8 cellular contexts compared by ENCODE assay signal in the genomic region with DNA sequence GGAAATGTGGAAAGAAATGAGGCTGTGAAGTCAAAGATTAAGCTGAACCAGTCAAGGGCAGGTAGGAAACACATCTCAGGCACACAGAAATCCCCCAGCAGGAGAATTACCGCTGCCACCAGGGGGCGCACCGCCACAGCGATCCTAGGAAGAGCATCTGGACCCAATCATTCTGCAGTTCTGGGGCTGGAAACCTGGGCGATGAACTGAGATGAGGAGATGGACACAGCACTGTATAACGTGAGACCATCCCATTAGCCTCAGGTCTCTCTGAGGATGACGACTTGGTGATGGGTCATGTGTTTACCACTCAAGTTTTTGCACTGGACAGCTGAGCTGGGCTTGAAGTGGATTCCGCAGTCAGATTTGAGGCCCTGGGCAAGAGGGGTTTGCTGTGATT. TPM values are rescaled to one million over a fixed set of nuclear protein-coding genes. Genes with fewer than 3 reads are reported as not detected.
DNase-seq lines count a peak whose midpoint lies in the region; ATAC-seq, FAIRE-seq and TF ChIP-seq lines count a peak whose summit lies in the region.

No MANE protein-coding gene starts in this region.

- H3K27ac ChIP-seq in CD4-positive, CD25-positive, alpha-beta regulatory T cell (ENCODE audit: insufficient read depth, low read length, poor library complexity, severe bottlenecking): no peak overlapping the region
- H3K27ac ChIP-seq in endothelial cell of umbilical vein (ENCODE audit: insufficient read depth, low read depth, low read length): no peak overlapping the region

- H3K4me1 ChIP-seq in CD4-positive, CD25-positive, alpha-beta regulatory T cell (ENCODE audit: control insufficient read depth, insufficient read depth, low read length, poor library complexity, severe bottlenecking): no peaks in the 10 kb centered on the region
- H3K4me1 ChIP-seq in endothelial cell of umbilical vein (ENCODE audit: control insufficient read depth, extremely low read depth, insufficient read depth, low read length): no peaks in the 10 kb centered on the region

- H3K9ac ChIP-seq in endothelial cell of umbilical vein (replicated peaks; ENCODE audit: extremely low read depth, insufficient read depth, low read length): no peak overlapping the region

- no peaks in the 10 kb centered on the region for H3K36me3 Mint-ChIP-seq in CD4-positive, CD25-positive, alpha-beta regulatory T cell

- H3K9me3 Mint-ChIP-seq in CD4-positive, CD25-positive, alpha-beta regulatory T cell: peaks cover 0 to 4% (median 0%) of the 10 kb centered on the region in 7 donors

- no peak for TF ChIP-seq POLR2A in endothelial cell of umbilical vein (IDR thresholded peaks at IDR 0.05; ENCODE audit: low read depth, low read length)

- no peak for ATAC-seq in CD4-positive, CD25-positive, alpha-beta regulatory T cell (ENCODE audit: low read depth in 2 of 2)
- peak; percentile 58 for ATAC-seq in GM21619 (IDR thresholded peaks at IDR 0.05; ENCODE audit: unreplicated experiment)
- ATAC-seq in HG03460 (IDR thresholded peaks at IDR 0.05; ENCODE audit: unreplicated experiment): no peak

- CTCF ChIA-PET in endothelial cell of umbilical vein (lab: Charles Lee): interaction anchor here (0.6 to 3.4 kb wide), 8 partner anchors 12 to 769 kb away, joined by 3 to 52 read pairs (median 4); no protein-coding TSS in a partner anchor

- H3K4me2 ChIP-seq in endothelial cell of umbilical vein (ENCODE audit: insufficient read depth, low read length): no peak overlapping the region

- no peak overlapping the region for H3K27ac Mint-ChIP-seq in CD4-positive, CD25-positive, alpha-beta regulatory T cell

- peak; percentile 3 to 49 (median 8) for DNase-seq in CD4-positive, CD25-positive, alpha-beta regulatory T cell
- peak; percentile 12 for DNase-seq in NCI-H226
- DNase-seq in activated CD4-positive, alpha-beta T cell treated with anti-CD3 and anti-CD28 coated beads for 48 hours: peak; percentile 81
- peak; percentile 43 for DNase-seq in endothelial cell of umbilical vein (ENCODE audit: low read depth, low spot score)
- peak; percentile 39 for DNase-seq in myocyte (ENCODE audit: low read depth)
- DNase-seq in stimulated activated CD8-positive, alpha-beta memory T cell treated with anti-CD3 and anti-CD28 coated beads, Interleukin-7, amount 100 ng/mL, for 48 hours (ENCODE audit: extremely low read depth in 1 of 2, low read depth in 1 of 2): peak; percentile 32 to 33

- no TSS peak for BruUV-seq in endothelial cell of umbilical vein (replicated peaks; lab: Mats Ljungman, UMichigan)

- peak; percentile 84 to 88 for TF ChIP-seq CTCF in endothelial cell of umbilical vein (IDR thresholded peaks at IDR 0.05; ENCODE audit: extremely low read depth in 1 of 2, insufficient read depth in 1 of 2, low read depth in 1 of 2, low read length in 2 of 2)

- H2AFZ ChIP-seq in endothelial cell of umbilical vein (ENCODE audit: low read depth, low read length): no peak overlapping the region

- dilution Hi-C loops in endothelial cell of umbilical vein (cut with MboI; ENCODE audit: extremely low pct_ligation_motif_present, low sequenced_read_pairs): no loop called here

- H3K9me1 ChIP-seq in endothelial cell of umbilical vein (replicated peaks; ENCODE audit: control insufficient read depth, extremely low read depth, insufficient read depth, low read length): no peaks in the 10 kb centered on the region

- no peak overlapping the region for H3K4me3 ChIP-seq in CD4-positive, CD25-positive, alpha-beta regulatory T cell (ENCODE audit: low read depth, low read length)
- H3K4me3 ChIP-seq in endothelial cell of umbilical vein (replicated peaks in 1 of 3; ENCODE audit: insufficient read depth in 1 of 3, low read depth in 1 of 3, low read length in 3 of 3): no peak overlapping the region

- no peaks in the 10 kb centered on the region for H3K79me2 ChIP-seq in endothelial cell of umbilical vein (ENCODE audit: control insufficient read depth, insufficient read depth, low read length)

- intact Hi-C loops in endothelial cell of umbilical vein (cut with micrococcal nuclease): loop anchor here (1.0 to 10.0 kb wide), 3 partner anchors 456 to 794 kb away; no protein-coding TSS in a partner anchor

- H3K27me3 Mint-ChIP-seq in CD4-positive, CD25-positive, alpha-beta regulatory T cell: peaks cover 34% of the 10 kb centered on the region

- H3K4me3 Mint-ChIP-seq in CD4-positive, CD25-positive, alpha-beta regulatory T cell: no peak overlapping the region

- no peaks in the 10 kb centered on the region for H3K4me1 Mint-ChIP-seq in CD4-positive, CD25-positive, alpha-beta regulatory T cell

- no peaks in the 10 kb centered on the region for H3K9me3 ChIP-seq in CD4-positive, CD25-positive, alpha-beta regulatory T cell (ENCODE audit: control insufficient read depth in 2 of 2, low read length in 2 of 2)
- no peaks in the 10 kb centered on the region for H3K9me3 ChIP-seq in endothelial cell of umbilical vein (replicated peaks; ENCODE audit: control insufficient read depth, insufficient read depth, low read length)

- H4K20me1 ChIP-seq in endothelial cell of umbilical vein (replicated peaks; ENCODE audit: control insufficient read depth, extremely low read depth, insufficient read depth, low read length): no peaks in the 10 kb centered on the region

- H3K27me3 ChIP-seq in CD4-positive, CD25-positive, alpha-beta regulatory T cell (ENCODE audit: control insufficient read depth, insufficient read depth, low read length): peaks cover 6% of the 10 kb centered on the region
- peaks cover under 1 to 2% of the 10 kb centered on the region in 2 experiments for H3K27me3 ChIP-seq in endothelial cell of umbilical vein (ENCODE audit: control insufficient read depth in 2 of 2, insufficient read depth in 2 of 2, low read length in 2 of 2)

- H3K36me3 ChIP-seq in CD4-positive, CD25-positive, alpha-beta regulatory T cell (ENCODE audit: control insufficient read depth, insufficient read depth, low read length): no peaks in the 10 kb centered on the region
- no peaks in the 10 kb centered on the region for H3K36me3 ChIP-seq in endothelial cell of umbilical vein (ENCODE audit: control insufficient read depth in 2 of 2, extremely low read depth in 1 of 2, insufficient read depth in 2 of 2, low read length in 2 of 2)

- FAIRE-seq in endothelial cell of umbilical vein (lab: Jason Lieb, UNC): peak; percentile 12

- POLR2A ChIA-PET in endothelial cell of umbilical vein (lab: Charles Lee): no interaction called here

TF ChIP-seq in endothelial cell of umbilical vein, 7 proteins besides CTCF, POLR2A, EP300 and RAD21:
- no peak for TF ChIP-seq GATA2 (IDR thresholded peaks at IDR 0.05; ENCODE audit: insufficient read depth, insufficient read length, low read depth, low read length)
- no peak for TF ChIP-seq FOS (IDR thresholded peaks at IDR 0.05; ENCODE audit: borderline replicate concordance, insufficient read depth, low read length)
- no peak for TF ChIP-seq MYC (IDR thresholded peaks at IDR 0.05; ENCODE audit: low read depth, low read length)
- TF ChIP-seq EZH2 (IDR thresholded peaks at IDR 0.05; ENCODE audit: borderline replicate concordance, low read depth, low read length, severe bottlenecking): no peak
- TF ChIP-seq, protein P1, sequence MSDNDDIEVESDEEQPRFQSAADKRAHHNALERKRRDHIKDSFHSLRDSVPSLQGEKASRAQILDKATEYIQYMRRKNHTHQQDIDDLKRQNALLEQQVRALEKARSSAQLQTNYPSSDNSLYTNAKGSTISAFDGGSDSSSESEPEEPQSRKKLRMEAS (IDR thresholded peaks at IDR 0.05; ENCODE audit: insufficient read depth, insufficient read length): no peak
- no peak for TF ChIP-seq JUN (IDR thresholded peaks at IDR 0.05; ENCODE audit: borderline replicate concordance, insufficient read depth, insufficient read length, low read depth)
- TF ChIP-seq POLR2AphosphoS5 (IDR thresholded peaks at IDR 0.05; ENCODE audit: insufficient read depth, low read depth, low read length): no peak

RNA-seq across cellular contexts. Expression of a gene that starts 6.4 kb away (rescaled TPM):
- total RNA-seq in CD4-positive, CD25-positive, alpha-beta regulatory T cell: 0.25 TPM
- not detected for polyA plus RNA-seq in CD4-positive, CD25-positive, alpha-beta regulatory T cell
- not detected in 2 replicates for total RNA-seq in endothelial cell of umbilical vein
- not detected in 2 replicates for polyA plus RNA-seq in endothelial cell of umbilical vein
- not detected in 2 replicates for polyA plus RNA-seq in endothelial cell of umbilical vein (2011; cell fraction: cytosol; rRNA removed)
- not detected in 2 replicates for polyA plus RNA-seq in endothelial cell of umbilical vein (2011; cell fraction: nucleus; rRNA removed)
- not detected in 2 replicates for polyA plus RNA-seq in endothelial cell of umbilical vein (2012)
- not detected in 2 replicates for polyA minus RNA-seq in endothelial cell of umbilical vein
- polyA minus RNA-seq in endothelial cell of umbilical vein (2011; cell fraction: cytosol; rRNA and poly(A)+ RNA removed): not detected
- polyA minus RNA-seq in endothelial cell of umbilical vein (2011; cell fraction: nucleus; rRNA and poly(A)+ RNA removed): not detected in 2 replicates
- total RNA-seq in myocyte: 0.03 and 0.16 TPM in 2 replicates
- 0.01 TPM for polyA plus RNA-seq in myocyte (2012)

Comparison
In these comparisons a context has a peak if more than half of its experiments do, and no peak if none do; other contexts are left out.
1. DNase-seq: peak in every context shown above with its lines; median percentile 81 in activated CD4-positive, alpha-beta T cell treated with anti-CD3 and anti-CD28 coated beads for 48 hours; 43 in endothelial cell of umbilical vein; 39 in myocyte; 32 in stimulated activated CD8-positive, alpha-beta memory T cell treated with anti-CD3 and anti-CD28 coated beads, Interleukin-7, amount 100 ng/mL, for 48 hours; 12 in NCI-H226; 8 in CD4-positive, CD25-positive, alpha-beta regulatory T cell.